Comparison of ENCODE assay signal across 18 cellular contexts in genomic region chrX:120334137-120334536, GRCh38. TPM values are rescaled to one million over a fixed set of nuclear protein-coding genes. Genes with fewer than 3 reads are reported as not detected.
A peak's percentile ranks its signal among the peaks of the same experiment; 100 is the strongest.
DNase-seq lines count a peak whose midpoint lies in the region; ATAC-seq and TF ChIP-seq lines count a peak whose summit lies in the region.
"Had no signal": no experiment of that assay in that cellular context is flagged by ENCODE, and none has a peak within 500 bp of the region (broad histone marks: within the 10 kb centered on the region; RNA-seq: fewer than 3 reads in every experiment).

No MANE protein-coding gene starts in this region.

- POLR2A ChIA-PET in A673 (lab: Charles Lee; ENCODE audit: low non-redundant PET), result no interaction called here

- TF ChIP-seq CTCF in A673 (conservative IDR thresholded peaks at IDR 0.05; ENCODE audit: low read depth, low read length) (no peak), NB4 (IDR thresholded peaks at IDR 0.05; ENCODE audit: low read depth, low read length) (no peak)

- H3K4me3 ChIP-seq in A673 (ENCODE audit: low read depth, low read length, poor library complexity, severe bottlenecking), result no peak overlapping the region
- H3K4me3 ChIP-seq in NB4 (ENCODE audit: low read depth, low read length), result no peak overlapping the region
- H3K4me3 ChIP-seq: SJSA1 had no signal

- ATAC-seq in HG03139 (IDR thresholded peaks at IDR 0.05; ENCODE audit: unreplicated experiment), result no peak

- DNase-seq in DMS53 (lab: John Stamatoyannopoulos, UW), result peak; percentile 3
- no peak for DNase-seq in DMS53 treated with DMSO at 0.1 percent for 48 hours (lab: John Stamatoyannopoulos, UW; ENCODE audit: unreplicated experiment)
- peak; percentile 6 for DNase-seq in A673 (ENCODE audit: low spot score)
- peak; percentile 20 for DNase-seq in NB4 (ENCODE audit: low read depth)
- DNase-seq in UCSD-AML1 (lab: John Stamatoyannopoulos, UW; ENCODE audit: unreplicated experiment), result peak; percentile 11
- no peak for DNase-seq in DMS153 treated with DMSO at 0.1 percent for 48 hours (lab: John Stamatoyannopoulos, UW; ENCODE audit: unreplicated experiment)
- no peak for DNase-seq in KG1 (lab: John Stamatoyannopoulos, UW)
- DNase-seq: Caco-2, GOT3, HFFc6, NCI-H2081, NCI-H345, NCI-H526 treated with DMSO at 0.1 percent for 48 hours had no signal

- no peaks in the 10 kb centered on the region for H3K4me1 ChIP-seq in A673 (ENCODE audit: insufficient read depth, low read length, poor library complexity, severe bottlenecking)
- H3K4me1 ChIP-seq: Caco-2, SJSA1 had no signal

- no TSS peak for BruUV-seq in A673 (replicated peaks; lab: Mats Ljungman, UMichigan)

- CTCF ChIA-PET in A673 (lab: Charles Lee), result no interaction called here

- TF ChIP-seq POLR2A in NB4 (IDR thresholded peaks at IDR 0.05; ENCODE audit: extremely low read depth, insufficient read length), result no peak

- peaks cover 13% of the 10 kb centered on the region for H3K9me3 ChIP-seq in A673 (ENCODE audit: low read depth, low read length, poor library complexity, severe bottlenecking)
- H3K9me3 ChIP-seq: Caco-2, SJSA1 had no signal

- no peak overlapping the region for H3K27ac ChIP-seq in A673 (ENCODE audit: low read depth, low read length, poor library complexity, severe bottlenecking)
- H3K27ac ChIP-seq: HL-60, SJSA1 had no signal

- H3K36me3 ChIP-seq in A673 (ENCODE audit: insufficient read depth, low read length, poor library complexity, severe bottlenecking), result no peaks in the 10 kb centered on the region
- H3K36me3 ChIP-seq: SJSA1 had no signal

- intact Hi-C loops in A673 (cut with micrococcal nuclease; ENCODE audit: unreplicated experiment), result no loop called here

- no peaks in the 10 kb centered on the region for H3K27me3 ChIP-seq in A673 (replicated peaks; ENCODE audit: insufficient read depth, low read depth, low read length, poor library complexity)
- H3K27me3 ChIP-seq: SJSA1 had no signal

RNA-seq across cellular contexts. Expression of gene TMEM255A, which starts 22.9 kb away (rescaled TPM):
- total RNA-seq in A673 (2021), result 0.56 and 0.79 TPM in 2 replicates
- total RNA-seq: MCF 10A had no signal

RNA-seq across cellular contexts. Expression of gene ATP1B4, which starts 27.8 kb away (rescaled TPM):
- not detected in 2 replicates for total RNA-seq in A673 (2021)
- total RNA-seq: A172, Caco-2, HFFc6, MCF 10A, SJSA1 had no signal

Comparison
In these comparisons a context has a peak if more than half of its experiments do, and no peak if none do; other contexts are left out.
1. DNase-seq: peak in DMS53 (single experiment), A673 (single experiment), NB4 (single experiment) and UCSD-AML1 (single experiment); none in DMS53 treated with DMSO at 0.1 percent for 48 hours (single experiment), DMS153 treated with DMSO at 0.1 percent for 48 hours (single experiment) and KG1 (single experiment).